In genomic region chr17:17613708-17614114, GRCh38 we compare ENCODE assay signal across 8 cellular contexts. TPM values are rescaled to one million over a fixed set of nuclear protein-coding genes. Genes with fewer than 3 reads are reported as not detected.
A peak's percentile ranks its signal among the peaks of the same experiment; 100 is the strongest.
DNase-seq lines count a peak whose midpoint lies in the region; ATAC-seq, FAIRE-seq and TF ChIP-seq lines count a peak whose summit lies in the region.

No MANE protein-coding gene starts in this region.

- ATAC-seq in GM18517 (IDR thresholded peaks at IDR 0.05; ENCODE audit: unreplicated experiment): no peak

- no peak for FAIRE-seq in kidney (lab: Jason Lieb, UNC)

- no peak for DNase-seq in AG04449 (ENCODE audit: low read depth, low spot score)
- peak; percentile 12 for DNase-seq in NCI-H1092 (lab: John Stamatoyannopoulos, UW)
- DNase-seq in T-helper 9 cell: peak; percentile 9
- DNase-seq in cardiac fibroblast (ENCODE audit: low read depth in 2 of 2): peak; percentile 79 to 84
- DNase-seq in kidney: no peak
- peak; percentile 42 for DNase-seq in stimulated activated CD4-positive, alpha-beta T cell treated with anti-CD3 and anti-CD28 coated beads, Interleukin-4, amount 100 ng/mL, for 1 hour

- no peak overlapping the region for H3K9ac ChIP-seq in kidney (ENCODE audit: low read length in 2 of 2)

- CTCF ChIA-PET in AG04449 (lab: Yijun Ruan, JAX): interaction anchor here (0.6 to 7.2 kb wide), 33 partner anchors 8 to 264 kb away, joined by 3 to 90 read pairs (median 5); partner anchors contain the start of gene RASD1

- H3K27ac ChIP-seq in kidney (ENCODE audit: low read depth in 2 of 2, low read length in 2 of 2): no peak overlapping the region

- no peaks in the 10 kb centered on the region for H3K36me3 ChIP-seq in kidney (ENCODE audit: control insufficient read depth in 1 of 2, insufficient read depth in 2 of 2, low read length in 2 of 2)

- intact Hi-C loops in kidney (cut with DNase I): no loop called here

- H3K9me3 ChIP-seq in kidney (ENCODE audit: control insufficient read depth in 1 of 2, low read length in 2 of 2): no peaks in the 10 kb centered on the region

- no peak overlapping the region for H3K4me3 ChIP-seq in AG04449 (ENCODE audit: low read depth, low read length)
- no peak overlapping the region for H3K4me3 ChIP-seq in GM12875 (ENCODE audit: low read depth, low read length)
- no peak overlapping the region for H3K4me3 ChIP-seq in cardiac fibroblast (replicated peaks in 1 of 2; ENCODE audit: low read depth in 2 of 2, low read length in 2 of 2)
- no peak overlapping the region for H3K4me3 ChIP-seq in kidney (ENCODE audit: low read length in 2 of 2)

- POLR2A ChIA-PET in AG04449 (lab: Yijun Ruan, JAX): interaction anchor here (1.4 kb wide), 1 partner anchor 117 kb away, joined by 6 read pairs; the partner anchor contains the start of gene RASD1

- TF ChIP-seq CTCF in AG04449 (IDR thresholded peaks at IDR 0.05; ENCODE audit: insufficient read depth, low read length, missing control alignments): peak; percentile 67
- peak; percentile 80 for TF ChIP-seq CTCF in GM12875 (IDR thresholded peaks at IDR 0.05; ENCODE audit: borderline replicate concordance, insufficient read depth, low read depth, low read length)
- TF ChIP-seq CTCF in cardiac fibroblast (IDR thresholded peaks at IDR 0.05; ENCODE audit: low read depth, low read length): peak; percentile 84
- peak; percentile 75 for TF ChIP-seq CTCF in kidney (IDR thresholded peaks at IDR 0.05; ENCODE audit: borderline replicate concordance, extremely low read depth, insufficient read depth)

- H3K4me1 ChIP-seq in kidney (ENCODE audit: control insufficient read depth in 1 of 2, insufficient read depth in 1 of 2, low read depth in 1 of 2, low read length in 2 of 2): no peaks in the 10 kb centered on the region

RNA-seq across cellular contexts. Expression of gene PEMT, which starts 22.2 kb away (rescaled TPM):
- total RNA-seq in kidney: 36.8 TPM
- 52.1 TPM for polyA plus RNA-seq in kidney (ENCODE audit: insufficient read depth, low read depth, low replicate concordance)

Comparison
In these comparisons a context has a peak if more than half of its experiments do, and no peak if none do; other contexts are left out.
1. DNase-seq: peak in NCI-H1092 (single experiment), T-helper 9 cell (single experiment), cardiac fibroblast (2 of 2) and stimulated activated CD4-positive, alpha-beta T cell treated with anti-CD3 and anti-CD28 coated beads, Interleukin-4, amount 100 ng/mL, for 1 hour (single experiment); none in AG04449 (single experiment) and kidney (single experiment).
2. Peak in every context shown above with its lines, with median percentiles within 50 percentile points of each other: CTCF ChIP-seq.